Comparison of ENCODE assay signal across 1 cellular context in the genomic region with DNA sequence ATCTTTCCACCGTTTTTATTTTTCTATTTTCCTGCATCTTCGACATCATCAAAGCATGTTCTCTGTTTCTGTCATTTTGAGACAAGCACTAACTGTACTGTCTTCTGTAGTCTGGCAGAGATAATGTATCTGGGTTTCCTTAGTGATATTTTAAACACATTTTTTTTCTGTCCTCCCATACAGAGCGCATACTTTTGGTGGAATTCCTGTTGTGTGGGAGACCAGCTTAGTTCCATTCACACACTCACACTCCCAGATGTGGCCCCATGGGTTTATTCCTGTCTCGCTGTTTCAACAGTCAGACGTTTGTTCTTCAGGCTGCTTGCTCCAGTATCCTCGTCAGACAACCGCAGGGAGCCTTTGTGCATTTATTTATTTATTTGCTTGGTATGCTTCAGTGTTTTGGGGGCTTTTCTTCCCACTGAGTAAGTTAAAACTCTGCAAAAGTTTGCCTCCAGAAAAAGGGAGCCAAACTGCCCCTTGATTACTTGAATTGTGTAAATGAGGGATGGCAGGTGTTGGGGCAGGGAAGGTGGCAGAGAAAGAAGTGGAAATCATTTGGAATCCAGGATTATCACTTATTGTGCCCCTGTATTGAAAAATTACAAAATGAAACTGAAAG.
TF ChIP-seq lines count a peak whose summit lies in the region.

No MANE protein-coding gene starts in this region.

TF ChIP-seq in HepG2, 621 proteins besides CTCF, POLR2A, EP300 and RAD21 (continued from another document):
- TF ChIP-seq, protein P1, sequence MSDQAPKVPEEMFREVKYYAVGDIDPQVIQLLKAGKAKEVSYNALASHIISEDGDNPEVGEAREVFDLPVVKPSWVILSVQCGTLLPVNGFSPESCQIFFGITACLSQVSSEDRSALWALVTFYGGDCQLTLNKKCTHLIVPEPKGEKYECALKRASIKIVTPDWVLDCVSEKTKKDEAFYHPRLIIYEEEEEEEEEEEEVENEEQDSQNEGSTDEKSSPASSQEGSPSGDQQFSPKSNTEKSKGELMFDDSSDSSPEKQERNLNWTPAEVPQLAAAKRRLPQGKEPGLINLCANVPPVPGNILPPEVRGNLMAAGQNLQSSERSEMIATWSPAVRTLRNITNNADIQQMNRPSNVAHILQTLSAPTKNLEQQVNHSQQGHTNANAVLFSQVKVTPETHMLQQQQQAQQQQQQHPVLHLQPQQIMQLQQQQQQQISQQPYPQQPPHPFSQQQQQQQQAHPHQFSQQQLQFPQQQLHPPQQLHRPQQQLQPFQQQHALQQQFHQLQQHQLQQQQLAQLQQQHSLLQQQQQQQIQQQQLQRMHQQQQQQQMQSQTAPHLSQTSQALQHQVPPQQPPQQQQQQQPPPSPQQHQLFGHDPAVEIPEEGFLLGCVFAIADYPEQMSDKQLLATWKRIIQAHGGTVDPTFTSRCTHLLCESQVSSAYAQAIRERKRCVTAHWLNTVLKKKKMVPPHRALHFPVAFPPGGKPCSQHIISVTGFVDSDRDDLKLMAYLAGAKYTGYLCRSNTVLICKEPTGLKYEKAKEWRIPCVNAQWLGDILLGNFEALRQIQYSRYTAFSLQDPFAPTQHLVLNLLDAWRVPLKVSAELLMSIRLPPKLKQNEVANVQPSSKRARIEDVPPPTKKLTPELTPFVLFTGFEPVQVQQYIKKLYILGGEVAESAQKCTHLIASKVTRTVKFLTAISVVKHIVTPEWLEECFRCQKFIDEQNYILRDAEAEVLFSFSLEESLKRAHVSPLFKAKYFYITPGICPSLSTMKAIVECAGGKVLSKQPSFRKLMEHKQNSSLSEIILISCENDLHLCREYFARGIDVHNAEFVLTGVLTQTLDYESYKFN (CRISPR knock-in tag; conservative IDR thresholded peaks at IDR 0.05): no peak
- TF ChIP-seq ATM (IDR thresholded peaks at IDR 0.05; ENCODE audit: borderline replicate concordance): no peak
- TF ChIP-seq, protein P2, sequence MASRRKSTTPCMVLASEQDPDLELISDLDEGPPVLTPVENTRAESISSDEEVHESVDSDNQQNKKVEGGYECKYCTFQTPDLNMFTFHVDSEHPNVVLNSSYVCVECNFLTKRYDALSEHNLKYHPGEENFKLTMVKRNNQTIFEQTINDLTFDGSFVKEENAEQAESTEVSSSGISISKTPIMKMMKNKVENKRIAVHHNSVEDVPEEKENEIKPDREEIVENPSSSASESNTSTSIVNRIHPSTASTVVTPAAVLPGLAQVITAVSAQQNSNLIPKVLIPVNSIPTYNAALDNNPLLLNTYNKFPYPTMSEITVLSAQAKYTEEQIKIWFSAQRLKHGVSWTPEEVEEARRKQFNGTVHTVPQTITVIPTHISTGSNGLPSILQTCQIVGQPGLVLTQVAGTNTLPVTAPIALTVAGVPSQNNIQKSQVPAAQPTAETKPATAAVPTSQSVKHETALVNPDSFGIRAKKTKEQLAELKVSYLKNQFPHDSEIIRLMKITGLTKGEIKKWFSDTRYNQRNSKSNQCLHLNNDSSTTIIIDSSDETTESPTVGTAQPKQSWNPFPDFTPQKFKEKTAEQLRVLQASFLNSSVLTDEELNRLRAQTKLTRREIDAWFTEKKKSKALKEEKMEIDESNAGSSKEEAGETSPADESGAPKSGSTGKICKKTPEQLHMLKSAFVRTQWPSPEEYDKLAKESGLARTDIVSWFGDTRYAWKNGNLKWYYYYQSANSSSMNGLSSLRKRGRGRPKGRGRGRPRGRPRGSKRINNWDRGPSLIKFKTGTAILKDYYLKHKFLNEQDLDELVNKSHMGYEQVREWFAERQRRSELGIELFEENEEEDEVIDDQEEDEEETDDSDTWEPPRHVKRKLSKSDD (CRISPR knock-in tag; IDR thresholded peaks at IDR 0.05; ENCODE audit: low read depth): no peak
